In the genomic region with DNA sequence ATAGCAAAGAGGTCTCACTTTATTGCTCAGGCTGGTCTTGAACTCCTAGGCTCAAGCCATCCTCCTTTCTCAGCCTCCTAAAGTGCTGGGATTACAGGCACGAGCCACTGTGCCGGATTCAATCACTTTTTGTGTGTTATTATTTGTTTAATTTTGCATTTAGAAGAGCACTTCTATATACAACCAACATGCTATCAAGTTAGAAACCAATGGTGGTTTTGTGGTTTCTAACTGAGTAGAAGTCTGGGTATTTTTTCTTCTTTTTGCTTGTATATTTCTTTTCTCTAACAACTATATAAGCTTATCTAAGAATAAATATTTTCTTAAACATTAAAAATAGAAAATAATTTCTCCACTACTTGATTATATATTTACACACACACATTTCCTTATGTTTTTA, we compare ENCODE assay signal across 31 cellular contexts.
"Had no signal": no experiment of that assay in that cellular context is flagged by ENCODE, and none has a peak within 500 bp of the region (broad histone marks: within the 10 kb centered on the region; RNA-seq: fewer than 3 reads in every experiment).

No MANE protein-coding gene starts in this region.

- H3K27ac ChIP-seq: brain microvascular endothelial cell, gastrocnemius medialis, heart left ventricle had no signal

- H3K4me3 Mint-ChIP-seq: activated CD4-positive, alpha-beta memory T cell treated with anti-CD3 and anti-CD28 coated beads, Interleukin-2, amount 10 ng/mL, durations not matched to agents 7 days and 5 days; activated CD4-positive, alpha-beta T cell treated with anti-CD3 and anti-CD28 coated beads, Interleukin-2, amount 10 ng/mL, durations not matched to agents 7 days and 5 days; activated naive CD8-positive, alpha-beta T cell; activated T-cell treated with anti-CD3 and anti-CD28 coated beads, Interleukin-2, amount 50 U/mL, for 4 hours; activated T-helper 17 cell treated with anti-CD3 and anti-CD28 coated beads, Interleukin-2, amount 50 U/mL, for 72 hours; central memory CD8-positive, alpha-beta T cell; T-helper 17 cell; T-helper 2 cell treated with Interferon-gamma antibody and Interleukin-4, amounts not matched to agents 5 μg/mL and 100 μg/mL, for 36 hours had no signal

- H3K36me3 ChIP-seq: brain microvascular endothelial cell, gastrocnemius medialis, heart left ventricle had no signal

- H3K27ac Mint-ChIP-seq: activated CD4-positive, alpha-beta memory T cell treated with anti-CD3 and anti-CD28 coated beads, Interleukin-2, amount 10 ng/mL, durations not matched to agents 7 days and 5 days; activated CD4-positive, alpha-beta T cell treated with anti-CD3 and anti-CD28 coated beads, Interleukin-2, amount 10 ng/mL, durations not matched to agents 7 days and 5 days; activated naive CD8-positive, alpha-beta T cell; activated T-helper 17 cell treated with anti-CD3 and anti-CD28 coated beads, Interleukin-2, amount 50 U/mL, for 72 hours; T-helper 17 cell; T-helper 2 cell treated with Interferon-gamma antibody and Interleukin-4, amounts not matched to agents 5 μg/mL and 100 μg/mL, for 36 hours had no signal

- ATAC-seq: activated T-cell treated with anti-CD3 and anti-CD28 coated beads, Interleukin-2, amount 50 U/mL, for 4 hours; activated T-helper 17 cell treated with anti-CD3 and anti-CD28 coated beads, Interleukin-2, amount 50 U/mL, for 72 hours; esophagus mucosa; gastrocnemius medialis; heart left ventricle; T-helper 17 cell had no signal

- H3K4me3 ChIP-seq: gastrocnemius medialis, heart left ventricle had no signal

- FAIRE-seq: astrocyte, bronchial epithelial cell had no signal

- H3K9me3 ChIP-seq: gastrocnemius medialis, heart left ventricle had no signal

- H3K9me3 Mint-ChIP-seq: activated CD4-positive, alpha-beta memory T cell treated with anti-CD3 and anti-CD28 coated beads, Interleukin-2, amount 10 ng/mL, durations not matched to agents 7 days and 5 days; activated CD4-positive, alpha-beta T cell treated with anti-CD3 and anti-CD28 coated beads, Interleukin-2, amount 10 ng/mL, durations not matched to agents 7 days and 5 days; activated T-cell treated with anti-CD3 and anti-CD28 coated beads, Interleukin-2, amount 50 U/mL, for 4 hours; activated T-helper 17 cell treated with anti-CD3 and anti-CD28 coated beads, Interleukin-2, amount 50 U/mL, for 72 hours; central memory CD8-positive, alpha-beta T cell; T-helper 2 cell treated with Interferon-gamma antibody and Interleukin-4, amounts not matched to agents 5 μg/mL and 100 μg/mL, for 36 hours had no signal

- H3K27me3 Mint-ChIP-seq: activated naive CD8-positive, alpha-beta T cell; activated T-helper 17 cell treated with anti-CD3 and anti-CD28 coated beads, Interleukin-2, amount 50 U/mL, for 72 hours; central memory CD8-positive, alpha-beta T cell; T-helper 17 cell had no signal

- DNase-seq: activated CD4-positive, alpha-beta memory T cell treated with anti-CD3 and anti-CD28 coated beads, Interleukin-2, amount 10 ng/mL, durations not matched to agents 7 days and 5 days; activated CD4-positive, alpha-beta T cell treated with anti-CD3 and anti-CD28 coated beads for 1 hour; activated CD4-positive, alpha-beta T cell treated with anti-CD3 and anti-CD28 coated beads for 4 hours; activated CD4-positive, alpha-beta T cell treated with anti-CD3 and anti-CD28 coated beads, Interleukin-2, amount 10 ng/mL, durations not matched to agents 7 days and 5 days; activated CD4-positive, alpha-beta T cell treated with anti-CD3 and anti-CD28 coated beads, Interleukin-2, amount 50 U/mL, for 4 hours; activated CD4-positive, CD25-positive, alpha-beta regulatory T cell; activated effector memory CD4-positive, alpha-beta T cell treated with Interleukin-2 at 50 U/mL for 16 hours; activated gamma-delta T cell treated with Interleukin-2 at 50 U/mL for 16 hours; activated naive CD4-positive, alpha-beta T cell treated with anti-CD3 and anti-CD28 coated beads, Interleukin-2, amount 50 U/mL, for 16 hours; activated naive CD4-positive, alpha-beta T cell treated with Interleukin-2 at 50 U/mL for 16 hours; activated T-cell treated with anti-CD3 and anti-CD28 coated beads, Interleukin-2, amount 50 U/mL, for 4 hours; amniotic stem cell; anterior cingulate cortex; brain microvascular endothelial cell; cortex of kidney; dermis blood vessel endothelial cell; effector CD4-positive, alpha-beta T cell; foreskin fibroblast; gastrocnemius medialis; glutamatergic neuron; heart left ventricle; T-helper 1 cell; T-helper 17 cell; T1000 had no signal

- H3K27me3 ChIP-seq: brain microvascular endothelial cell, gastrocnemius medialis, heart left ventricle had no signal

- H3K4me1 Mint-ChIP-seq: activated CD4-positive, alpha-beta memory T cell treated with anti-CD3 and anti-CD28 coated beads, Interleukin-2, amount 10 ng/mL, durations not matched to agents 7 days and 5 days; activated T-helper 17 cell treated with anti-CD3 and anti-CD28 coated beads, Interleukin-2, amount 50 U/mL, for 72 hours had no signal
